Comparison of ENCODE assay signal across 1 cellular context in the genomic region with DNA sequence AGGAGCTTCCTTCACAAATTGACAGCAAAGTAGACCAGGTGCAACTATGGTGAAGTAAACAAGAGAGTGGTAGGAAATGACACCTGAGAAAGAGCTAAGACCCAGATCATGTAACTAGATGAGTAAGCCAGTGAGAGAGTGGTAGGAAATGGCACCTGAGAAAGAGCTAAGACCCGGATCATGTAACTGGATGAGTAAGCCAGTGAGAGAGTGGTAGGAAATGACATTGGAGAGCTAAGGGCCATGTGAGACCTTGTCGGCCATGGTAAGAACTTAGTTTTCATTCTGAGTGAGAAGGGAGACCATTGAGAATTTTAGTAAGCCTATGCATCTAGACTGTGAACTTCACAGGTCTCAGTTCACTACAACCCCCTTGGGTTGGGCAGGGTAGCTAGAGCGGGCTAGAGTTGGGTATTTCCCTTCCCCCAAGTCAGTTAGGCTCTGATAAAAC.
TF ChIP-seq lines count a peak whose summit lies in the region.

No MANE protein-coding gene starts in this region.

TF ChIP-seq in K562, 482 proteins besides CTCF, POLR2A, EP300 and RAD21 (continues in another document):
- peak; percentile 70 for TF ChIP-seq FOSL1 (tag; conservative IDR thresholded peaks at IDR 0.05)
- TF ChIP-seq NFRKB (IDR thresholded peaks at IDR 0.05; ENCODE audit: low read depth), result 0 out of 2 replicates have a peak, but pooled peaks have one; percentile 47
- no peak for TF ChIP-seq GTF2A2 (tag; IDR thresholded peaks at IDR 0.05)
- TF ChIP-seq HMG20B (CRISPR knock-in tag; IDR thresholded peaks at IDR 0.05), result no peak
- no peak for TF ChIP-seq SMAD2 (IDR thresholded peaks at IDR 0.05; ENCODE audit: low read depth, low read length)
- TF ChIP-seq BRD9 (IDR thresholded peaks at IDR 0.05; ENCODE audit: low read depth, partially characterized antibody), result peak; percentile 32
- TF ChIP-seq MYNN (IDR thresholded peaks at IDR 0.05), result peak; percentile 14; the same call in 1 of the 2 replicates
- no peak for TF ChIP-seq MYNN (CRISPR knock-in tag; IDR thresholded peaks at IDR 0.05)
- TF ChIP-seq, protein P1, sequence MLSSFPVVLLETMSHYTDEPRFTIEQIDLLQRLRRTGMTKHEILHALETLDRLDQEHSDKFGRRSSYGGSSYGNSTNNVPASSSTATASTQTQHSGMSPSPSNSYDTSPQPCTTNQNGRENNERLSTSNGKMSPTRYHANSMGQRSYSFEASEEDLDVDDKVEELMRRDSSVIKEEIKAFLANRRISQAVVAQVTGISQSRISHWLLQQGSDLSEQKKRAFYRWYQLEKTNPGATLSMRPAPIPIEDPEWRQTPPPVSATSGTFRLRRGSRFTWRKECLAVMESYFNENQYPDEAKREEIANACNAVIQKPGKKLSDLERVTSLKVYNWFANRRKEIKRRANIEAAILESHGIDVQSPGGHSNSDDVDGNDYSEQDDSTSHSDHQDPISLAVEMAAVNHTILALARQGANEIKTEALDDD (IDR thresholded peaks at IDR 0.05), result peak; percentile 44; the same call in 1 of the 2 replicates
- no peak for TF ChIP-seq PHF8 (IDR thresholded peaks at IDR 0.05; ENCODE audit: borderline replicate concordance, low read length)
- no peak for TF ChIP-seq CTBP1 (IDR thresholded peaks at IDR 0.05; ENCODE audit: borderline replicate concordance)
- TF ChIP-seq L3MBTL2 (IDR thresholded peaks at IDR 0.05), result peak; percentile 48; the same call in 1 of the 2 replicates
- TF ChIP-seq MTA3 (IDR thresholded peaks at IDR 0.05; ENCODE audit: borderline replicate concordance), result 0 out of 2 replicates have a peak, but pooled peaks have one; percentile 23
- TF ChIP-seq, protein P2, sequence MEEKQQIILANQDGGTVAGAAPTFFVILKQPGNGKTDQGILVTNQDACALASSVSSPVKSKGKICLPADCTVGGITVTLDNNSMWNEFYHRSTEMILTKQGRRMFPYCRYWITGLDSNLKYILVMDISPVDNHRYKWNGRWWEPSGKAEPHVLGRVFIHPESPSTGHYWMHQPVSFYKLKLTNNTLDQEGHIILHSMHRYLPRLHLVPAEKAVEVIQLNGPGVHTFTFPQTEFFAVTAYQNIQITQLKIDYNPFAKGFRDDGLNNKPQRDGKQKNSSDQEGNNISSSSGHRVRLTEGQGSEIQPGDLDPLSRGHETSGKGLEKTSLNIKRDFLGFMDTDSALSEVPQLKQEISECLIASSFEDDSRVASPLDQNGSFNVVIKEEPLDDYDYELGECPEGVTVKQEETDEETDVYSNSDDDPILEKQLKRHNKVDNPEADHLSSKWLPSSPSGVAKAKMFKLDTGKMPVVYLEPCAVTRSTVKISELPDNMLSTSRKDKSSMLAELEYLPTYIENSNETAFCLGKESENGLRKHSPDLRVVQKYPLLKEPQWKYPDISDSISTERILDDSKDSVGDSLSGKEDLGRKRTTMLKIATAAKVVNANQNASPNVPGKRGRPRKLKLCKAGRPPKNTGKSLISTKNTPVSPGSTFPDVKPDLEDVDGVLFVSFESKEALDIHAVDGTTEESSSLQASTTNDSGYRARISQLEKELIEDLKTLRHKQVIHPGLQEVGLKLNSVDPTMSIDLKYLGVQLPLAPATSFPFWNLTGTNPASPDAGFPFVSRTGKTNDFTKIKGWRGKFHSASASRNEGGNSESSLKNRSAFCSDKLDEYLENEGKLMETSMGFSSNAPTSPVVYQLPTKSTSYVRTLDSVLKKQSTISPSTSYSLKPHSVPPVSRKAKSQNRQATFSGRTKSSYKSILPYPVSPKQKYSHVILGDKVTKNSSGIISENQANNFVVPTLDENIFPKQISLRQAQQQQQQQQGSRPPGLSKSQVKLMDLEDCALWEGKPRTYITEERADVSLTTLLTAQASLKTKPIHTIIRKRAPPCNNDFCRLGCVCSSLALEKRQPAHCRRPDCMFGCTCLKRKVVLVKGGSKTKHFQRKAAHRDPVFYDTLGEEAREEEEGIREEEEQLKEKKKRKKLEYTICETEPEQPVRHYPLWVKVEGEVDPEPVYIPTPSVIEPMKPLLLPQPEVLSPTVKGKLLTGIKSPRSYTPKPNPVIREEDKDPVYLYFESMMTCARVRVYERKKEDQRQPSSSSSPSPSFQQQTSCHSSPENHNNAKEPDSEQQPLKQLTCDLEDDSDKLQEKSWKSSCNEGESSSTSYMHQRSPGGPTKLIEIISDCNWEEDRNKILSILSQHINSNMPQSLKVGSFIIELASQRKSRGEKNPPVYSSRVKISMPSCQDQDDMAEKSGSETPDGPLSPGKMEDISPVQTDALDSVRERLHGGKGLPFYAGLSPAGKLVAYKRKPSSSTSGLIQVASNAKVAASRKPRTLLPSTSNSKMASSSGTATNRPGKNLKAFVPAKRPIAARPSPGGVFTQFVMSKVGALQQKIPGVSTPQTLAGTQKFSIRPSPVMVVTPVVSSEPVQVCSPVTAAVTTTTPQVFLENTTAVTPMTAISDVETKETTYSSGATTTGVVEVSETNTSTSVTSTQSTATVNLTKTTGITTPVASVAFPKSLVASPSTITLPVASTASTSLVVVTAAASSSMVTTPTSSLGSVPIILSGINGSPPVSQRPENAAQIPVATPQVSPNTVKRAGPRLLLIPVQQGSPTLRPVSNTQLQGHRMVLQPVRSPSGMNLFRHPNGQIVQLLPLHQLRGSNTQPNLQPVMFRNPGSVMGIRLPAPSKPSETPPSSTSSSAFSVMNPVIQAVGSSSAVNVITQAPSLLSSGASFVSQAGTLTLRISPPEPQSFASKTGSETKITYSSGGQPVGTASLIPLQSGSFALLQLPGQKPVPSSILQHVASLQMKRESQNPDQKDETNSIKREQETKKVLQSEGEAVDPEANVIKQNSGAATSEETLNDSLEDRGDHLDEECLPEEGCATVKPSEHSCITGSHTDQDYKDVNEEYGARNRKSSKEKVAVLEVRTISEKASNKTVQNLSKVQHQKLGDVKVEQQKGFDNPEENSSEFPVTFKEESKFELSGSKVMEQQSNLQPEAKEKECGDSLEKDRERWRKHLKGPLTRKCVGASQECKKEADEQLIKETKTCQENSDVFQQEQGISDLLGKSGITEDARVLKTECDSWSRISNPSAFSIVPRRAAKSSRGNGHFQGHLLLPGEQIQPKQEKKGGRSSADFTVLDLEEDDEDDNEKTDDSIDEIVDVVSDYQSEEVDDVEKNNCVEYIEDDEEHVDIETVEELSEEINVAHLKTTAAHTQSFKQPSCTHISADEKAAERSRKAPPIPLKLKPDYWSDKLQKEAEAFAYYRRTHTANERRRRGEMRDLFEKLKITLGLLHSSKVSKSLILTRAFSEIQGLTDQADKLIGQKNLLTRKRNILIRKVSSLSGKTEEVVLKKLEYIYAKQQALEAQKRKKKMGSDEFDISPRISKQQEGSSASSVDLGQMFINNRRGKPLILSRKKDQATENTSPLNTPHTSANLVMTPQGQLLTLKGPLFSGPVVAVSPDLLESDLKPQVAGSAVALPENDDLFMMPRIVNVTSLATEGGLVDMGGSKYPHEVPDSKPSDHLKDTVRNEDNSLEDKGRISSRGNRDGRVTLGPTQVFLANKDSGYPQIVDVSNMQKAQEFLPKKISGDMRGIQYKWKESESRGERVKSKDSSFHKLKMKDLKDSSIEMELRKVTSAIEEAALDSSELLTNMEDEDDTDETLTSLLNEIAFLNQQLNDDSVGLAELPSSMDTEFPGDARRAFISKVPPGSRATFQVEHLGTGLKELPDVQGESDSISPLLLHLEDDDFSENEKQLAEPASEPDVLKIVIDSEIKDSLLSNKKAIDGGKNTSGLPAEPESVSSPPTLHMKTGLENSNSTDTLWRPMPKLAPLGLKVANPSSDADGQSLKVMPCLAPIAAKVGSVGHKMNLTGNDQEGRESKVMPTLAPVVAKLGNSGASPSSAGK (IDR thresholded peaks at IDR 0.05), result 0 out of 2 replicates have a peak, but pooled peaks have one; percentile 22
- no peak for TF ChIP-seq SUPT5H (IDR thresholded peaks at IDR 0.05)
- TF ChIP-seq FOXP1 (CRISPR knock-in tag; IDR thresholded peaks at IDR 0.05), result no peak
- peak in 2 of 3 experiments; percentile 33 to 55 for TF ChIP-seq YY1 (IDR thresholded peaks at IDR 0.05; ENCODE audit: borderline replicate concordance in 1 of 3, control insufficient read depth in 1 of 3, extremely low read depth in 1 of 3, insufficient read depth in 3 of 3, insufficient read length in 1 of 3, insufficient replicate concordance in 2 of 3, low read depth in 1 of 3, low read length in 2 of 3)
- TF ChIP-seq SMAD4 (CRISPR knock-in tag; conservative IDR thresholded peaks at IDR 0.05), result no peak
- TF ChIP-seq, protein P3, sequence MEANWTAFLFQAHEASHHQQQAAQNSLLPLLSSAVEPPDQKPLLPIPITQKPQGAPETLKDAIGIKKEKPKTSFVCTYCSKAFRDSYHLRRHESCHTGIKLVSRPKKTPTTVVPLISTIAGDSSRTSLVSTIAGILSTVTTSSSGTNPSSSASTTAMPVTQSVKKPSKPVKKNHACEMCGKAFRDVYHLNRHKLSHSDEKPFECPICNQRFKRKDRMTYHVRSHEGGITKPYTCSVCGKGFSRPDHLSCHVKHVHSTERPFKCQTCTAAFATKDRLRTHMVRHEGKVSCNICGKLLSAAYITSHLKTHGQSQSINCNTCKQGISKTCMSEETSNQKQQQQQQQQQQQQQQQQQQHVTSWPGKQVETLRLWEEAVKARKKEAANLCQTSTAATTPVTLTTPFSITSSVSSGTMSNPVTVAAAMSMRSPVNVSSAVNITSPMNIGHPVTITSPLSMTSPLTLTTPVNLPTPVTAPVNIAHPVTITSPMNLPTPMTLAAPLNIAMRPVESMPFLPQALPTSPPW (CRISPR knock-in tag; IDR thresholded peaks at IDR 0.05), result peak; percentile 6; the same call in 1 of the 2 replicates
- TF ChIP-seq MCM5 (IDR thresholded peaks at IDR 0.05; ENCODE audit: low read depth), result no peak
- peak in 1 of 2 experiments; percentile 45; a peak in 1 of 3 replicates for TF ChIP-seq CBX3 (IDR thresholded peaks at IDR 0.05; ENCODE audit: borderline replicate concordance in 1 of 2, low read length in 2 of 2)
- TF ChIP-seq FOXK2 (conservative IDR thresholded peaks at IDR 0.05 in 1 of 2, IDR thresholded peaks at IDR 0.05 in 1 of 2; ENCODE audit: low read depth in 2 of 2), result peak in 1 of 2 experiments; percentile 42; a peak in 1 of 4 replicates
- TF ChIP-seq, protein P4, sequence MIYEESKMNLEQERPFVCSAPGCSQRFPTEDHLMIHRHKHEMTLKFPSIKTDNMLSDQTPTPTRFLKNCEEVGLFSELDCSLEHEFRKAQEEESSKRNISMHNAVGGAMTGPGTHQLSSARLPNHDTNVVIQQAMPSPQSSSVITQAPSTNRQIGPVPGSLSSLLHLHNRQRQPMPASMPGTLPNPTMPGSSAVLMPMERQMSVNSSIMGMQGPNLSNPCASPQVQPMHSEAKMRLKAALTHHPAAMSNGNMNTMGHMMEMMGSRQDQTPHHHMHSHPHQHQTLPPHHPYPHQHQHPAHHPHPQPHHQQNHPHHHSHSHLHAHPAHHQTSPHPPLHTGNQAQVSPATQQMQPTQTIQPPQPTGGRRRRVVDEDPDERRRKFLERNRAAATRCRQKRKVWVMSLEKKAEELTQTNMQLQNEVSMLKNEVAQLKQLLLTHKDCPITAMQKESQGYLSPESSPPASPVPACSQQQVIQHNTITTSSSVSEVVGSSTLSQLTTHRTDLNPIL (CRISPR knock-in tag; IDR thresholded peaks at IDR 0.05), result no peak
- no peak for TF ChIP-seq NR4A1 (CRISPR knock-in tag; IDR thresholded peaks at IDR 0.05)
- TF ChIP-seq NR4A1 (tag; IDR thresholded peaks at IDR 0.05), result 0 out of 2 replicates have a peak, but pooled peaks have one; percentile 16
- TF ChIP-seq DPF2 (IDR thresholded peaks at IDR 0.05), result 0 out of 2 replicates have a peak, but pooled peaks have one; percentile 20
- no peak for TF ChIP-seq SMAD1 (IDR thresholded peaks at IDR 0.05; ENCODE audit: low read depth, low read length, partially characterized antibody)
- TF ChIP-seq, protein P5, sequence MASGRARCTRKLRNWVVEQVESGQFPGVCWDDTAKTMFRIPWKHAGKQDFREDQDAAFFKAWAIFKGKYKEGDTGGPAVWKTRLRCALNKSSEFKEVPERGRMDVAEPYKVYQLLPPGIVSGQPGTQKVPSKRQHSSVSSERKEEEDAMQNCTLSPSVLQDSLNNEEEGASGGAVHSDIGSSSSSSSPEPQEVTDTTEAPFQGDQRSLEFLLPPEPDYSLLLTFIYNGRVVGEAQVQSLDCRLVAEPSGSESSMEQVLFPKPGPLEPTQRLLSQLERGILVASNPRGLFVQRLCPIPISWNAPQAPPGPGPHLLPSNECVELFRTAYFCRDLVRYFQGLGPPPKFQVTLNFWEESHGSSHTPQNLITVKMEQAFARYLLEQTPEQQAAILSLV (tag; IDR thresholded peaks at IDR 0.05), result 0 out of 2 replicates have a peak, but pooled peaks have one; percentile 11
- peak; percentile 20; the same call in 1 of the 2 replicates for TF ChIP-seq CREM (IDR thresholded peaks at IDR 0.05; ENCODE audit: low read depth)
- TF ChIP-seq, protein P6, sequence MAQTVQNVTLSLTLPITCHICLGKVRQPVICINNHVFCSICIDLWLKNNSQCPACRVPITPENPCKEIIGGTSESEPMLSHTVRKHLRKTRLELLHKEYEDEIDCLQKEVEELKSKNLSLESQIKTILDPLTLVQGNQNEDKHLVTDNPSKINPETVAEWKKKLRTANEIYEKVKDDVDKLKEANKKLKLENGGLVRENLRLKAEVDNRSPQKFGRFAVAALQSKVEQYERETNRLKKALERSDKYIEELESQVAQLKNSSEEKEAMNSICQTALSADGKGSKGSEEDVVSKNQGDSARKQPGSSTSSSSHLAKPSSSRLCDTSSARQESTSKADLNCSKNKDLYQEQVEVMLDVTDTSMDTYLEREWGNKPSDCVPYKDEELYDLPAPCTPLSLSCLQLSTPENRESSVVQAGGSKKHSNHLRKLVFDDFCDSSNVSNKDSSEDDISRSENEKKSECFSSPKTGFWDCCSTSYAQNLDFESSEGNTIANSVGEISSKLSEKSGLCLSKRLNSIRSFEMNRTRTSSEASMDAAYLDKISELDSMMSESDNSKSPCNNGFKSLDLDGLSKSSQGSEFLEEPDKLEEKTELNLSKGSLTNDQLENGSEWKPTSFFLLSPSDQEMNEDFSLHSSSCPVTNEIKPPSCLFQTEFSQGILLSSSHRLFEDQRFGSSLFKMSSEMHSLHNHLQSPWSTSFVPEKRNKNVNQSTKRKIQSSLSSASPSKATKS (CRISPR knock-in tag; IDR thresholded peaks at IDR 0.05), result no peak
- 0 out of 2 replicates have a peak, but pooled peaks have one; percentile 55 for TF ChIP-seq ZNF175 (CRISPR knock-in tag; IDR thresholded peaks at IDR 0.05; ENCODE audit: low read depth)
- no peak for TF ChIP-seq SREBF2 (CRISPR knock-in tag; IDR thresholded peaks at IDR 0.05)
- no peak for TF ChIP-seq MCM7 (IDR thresholded peaks at IDR 0.05)
- TF ChIP-seq, protein P7, sequence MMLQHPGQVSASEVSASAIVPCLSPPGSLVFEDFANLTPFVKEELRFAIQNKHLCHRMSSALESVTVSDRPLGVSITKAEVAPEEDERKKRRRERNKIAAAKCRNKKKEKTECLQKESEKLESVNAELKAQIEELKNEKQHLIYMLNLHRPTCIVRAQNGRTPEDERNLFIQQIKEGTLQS (IDR thresholded peaks at IDR 0.05), result peak; percentile 60; the same call in 1 of the 2 replicates
- TF ChIP-seq, protein P7 (CRISPR knock-in tag; conservative IDR thresholded peaks at IDR 0.05), result no peak
- TF ChIP-seq, protein P8, sequence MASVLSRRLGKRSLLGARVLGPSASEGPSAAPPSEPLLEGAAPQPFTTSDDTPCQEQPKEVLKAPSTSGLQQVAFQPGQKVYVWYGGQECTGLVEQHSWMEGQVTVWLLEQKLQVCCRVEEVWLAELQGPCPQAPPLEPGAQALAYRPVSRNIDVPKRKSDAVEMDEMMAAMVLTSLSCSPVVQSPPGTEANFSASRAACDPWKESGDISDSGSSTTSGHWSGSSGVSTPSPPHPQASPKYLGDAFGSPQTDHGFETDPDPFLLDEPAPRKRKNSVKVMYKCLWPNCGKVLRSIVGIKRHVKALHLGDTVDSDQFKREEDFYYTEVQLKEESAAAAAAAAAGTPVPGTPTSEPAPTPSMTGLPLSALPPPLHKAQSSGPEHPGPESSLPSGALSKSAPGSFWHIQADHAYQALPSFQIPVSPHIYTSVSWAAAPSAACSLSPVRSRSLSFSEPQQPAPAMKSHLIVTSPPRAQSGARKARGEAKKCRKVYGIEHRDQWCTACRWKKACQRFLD (CRISPR knock-in tag; IDR thresholded peaks at IDR 0.05), result peak; percentile 58; the same call in 1 of the 2 replicates
